Comparison of ENCODE assay signal across 8 cellular contexts in the genomic region with DNA sequence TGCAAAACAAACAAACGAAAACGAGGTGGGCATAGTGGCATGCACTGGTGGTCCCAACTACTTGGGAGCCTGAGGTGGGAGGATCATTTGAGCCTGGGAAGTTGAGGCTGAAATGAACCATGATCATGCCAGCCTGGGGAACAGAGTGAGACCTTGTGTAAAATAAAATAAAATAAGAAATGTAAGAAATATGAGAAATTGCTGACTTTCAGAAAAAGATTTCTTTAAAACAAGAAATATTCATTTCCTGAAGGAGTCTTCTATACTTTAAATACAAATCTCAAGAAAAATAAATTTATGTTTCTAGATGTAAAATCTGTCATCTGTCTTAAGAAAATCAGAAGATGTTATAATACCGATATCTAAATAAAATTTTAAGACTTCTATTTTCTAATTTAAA.
"Had no signal": no experiment of that assay in that cellular context is flagged by ENCODE, and none has a peak within 500 bp of the region (broad histone marks: within the 10 kb centered on the region; RNA-seq: fewer than 3 reads in every experiment).

No MANE protein-coding gene starts in this region.

- ATAC-seq: GM23338 had no signal

- H3K4me2 ChIP-seq: GM23338 had no signal

- H3K27ac ChIP-seq: HL-60 had no signal

- DNase-seq: H9, HCEC 1CT, IMR-90, KBM-7 had no signal

- H2AFZ ChIP-seq: GM23338 had no signal

- H3K4me3 ChIP-seq: GM23338 had no signal

- FAIRE-seq: H1, H54 had no signal
